Comparison of ENCODE assay signal across 1 cellular context in the genomic region with DNA sequence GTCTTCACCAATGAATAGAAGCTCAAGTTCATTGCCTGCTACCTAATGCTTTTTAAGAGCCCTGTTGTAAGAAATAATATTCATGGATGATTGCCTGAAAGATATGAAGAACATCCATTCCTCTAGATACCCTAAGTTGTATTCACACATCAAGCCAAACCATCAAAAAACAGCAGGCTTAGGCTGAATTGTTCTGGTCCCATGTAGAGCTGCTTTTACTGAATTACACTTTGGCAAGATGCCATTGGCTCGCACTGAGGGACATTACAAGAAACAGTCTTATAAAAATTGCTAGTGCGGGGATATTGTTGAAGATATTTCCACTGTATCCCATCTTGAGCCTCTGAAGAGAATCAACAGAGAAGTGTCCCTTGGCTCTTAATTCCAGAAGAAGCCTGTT.
TF ChIP-seq lines count a peak whose summit lies in the region.

No MANE protein-coding gene starts in this region.

TF ChIP-seq in HEK293, 187 proteins besides CTCF, POLR2A, EP300 and RAD21 (continued from another document):
- TF ChIP-seq, protein P1, sequence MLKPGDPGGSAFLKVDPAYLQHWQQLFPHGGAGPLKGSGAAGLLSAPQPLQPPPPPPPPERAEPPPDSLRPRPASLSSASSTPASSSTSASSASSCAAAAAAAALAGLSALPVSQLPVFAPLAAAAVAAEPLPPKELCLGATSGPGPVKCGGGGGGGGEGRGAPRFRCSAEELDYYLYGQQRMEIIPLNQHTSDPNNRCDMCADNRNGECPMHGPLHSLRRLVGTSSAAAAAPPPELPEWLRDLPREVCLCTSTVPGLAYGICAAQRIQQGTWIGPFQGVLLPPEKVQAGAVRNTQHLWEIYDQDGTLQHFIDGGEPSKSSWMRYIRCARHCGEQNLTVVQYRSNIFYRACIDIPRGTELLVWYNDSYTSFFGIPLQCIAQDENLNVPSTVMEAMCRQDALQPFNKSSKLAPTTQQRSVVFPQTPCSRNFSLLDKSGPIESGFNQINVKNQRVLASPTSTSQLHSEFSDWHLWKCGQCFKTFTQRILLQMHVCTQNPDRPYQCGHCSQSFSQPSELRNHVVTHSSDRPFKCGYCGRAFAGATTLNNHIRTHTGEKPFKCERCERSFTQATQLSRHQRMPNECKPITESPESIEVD (tag by site-specific recombination; IDR thresholded peaks at IDR 0.05), result peak; percentile 47
- TF ChIP-seq, protein P2, sequence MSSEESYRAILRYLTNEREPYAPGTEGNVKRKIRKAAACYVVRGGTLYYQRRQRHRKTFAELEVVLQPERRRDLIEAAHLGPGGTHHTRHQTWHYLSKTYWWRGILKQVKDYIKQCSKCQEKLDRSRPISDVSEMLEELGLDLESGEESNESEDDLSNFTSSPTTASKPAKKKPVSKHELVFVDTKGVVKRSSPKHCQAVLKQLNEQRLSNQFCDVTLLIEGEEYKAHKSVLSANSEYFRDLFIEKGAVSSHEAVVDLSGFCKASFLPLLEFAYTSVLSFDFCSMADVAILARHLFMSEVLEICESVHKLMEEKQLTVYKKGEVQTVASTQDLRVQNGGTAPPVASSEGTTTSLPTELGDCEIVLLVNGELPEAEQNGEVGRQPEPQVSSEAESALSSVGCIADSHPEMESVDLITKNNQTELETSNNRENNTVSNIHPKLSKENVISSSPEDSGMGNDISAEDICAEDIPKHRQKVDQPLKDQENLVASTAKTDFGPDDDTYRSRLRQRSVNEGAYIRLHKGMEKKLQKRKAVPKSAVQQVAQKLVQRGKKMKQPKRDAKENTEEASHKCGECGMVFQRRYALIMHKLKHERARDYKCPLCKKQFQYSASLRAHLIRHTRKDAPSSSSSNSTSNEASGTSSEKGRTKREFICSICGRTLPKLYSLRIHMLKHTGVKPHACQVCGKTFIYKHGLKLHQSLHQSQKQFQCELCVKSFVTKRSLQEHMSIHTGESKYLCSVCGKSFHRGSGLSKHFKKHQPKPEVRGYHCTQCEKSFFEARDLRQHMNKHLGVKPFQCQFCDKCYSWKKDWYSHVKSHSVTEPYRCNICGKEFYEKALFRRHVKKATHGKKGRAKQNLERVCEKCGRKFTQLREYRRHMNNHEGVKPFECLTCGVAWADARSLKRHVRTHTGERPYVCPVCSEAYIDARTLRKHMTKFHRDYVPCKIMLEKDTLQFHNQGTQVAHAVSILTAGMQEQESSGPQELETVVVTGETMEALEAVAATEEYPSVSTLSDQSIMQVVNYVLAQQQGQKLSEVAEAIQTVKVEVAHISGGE (tag by site-specific recombination; conservative IDR thresholded peaks at IDR 0.05; ENCODE audit: low read depth), result no peak
- no peak for TF ChIP-seq OVOL3 (tag by site-specific recombination; IDR thresholded peaks at IDR 0.05)
- TF ChIP-seq, protein P3, sequence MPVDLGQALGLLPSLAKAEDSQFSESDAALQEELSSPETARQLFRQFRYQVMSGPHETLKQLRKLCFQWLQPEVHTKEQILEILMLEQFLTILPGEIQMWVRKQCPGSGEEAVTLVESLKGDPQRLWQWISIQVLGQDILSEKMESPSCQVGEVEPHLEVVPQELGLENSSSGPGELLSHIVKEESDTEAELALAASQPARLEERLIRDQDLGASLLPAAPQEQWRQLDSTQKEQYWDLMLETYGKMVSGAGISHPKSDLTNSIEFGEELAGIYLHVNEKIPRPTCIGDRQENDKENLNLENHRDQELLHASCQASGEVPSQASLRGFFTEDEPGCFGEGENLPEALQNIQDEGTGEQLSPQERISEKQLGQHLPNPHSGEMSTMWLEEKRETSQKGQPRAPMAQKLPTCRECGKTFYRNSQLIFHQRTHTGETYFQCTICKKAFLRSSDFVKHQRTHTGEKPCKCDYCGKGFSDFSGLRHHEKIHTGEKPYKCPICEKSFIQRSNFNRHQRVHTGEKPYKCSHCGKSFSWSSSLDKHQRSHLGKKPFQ (tag by site-specific recombination; IDR thresholded peaks at IDR 0.05), result peak; percentile 76
- TF ChIP-seq, protein P4, sequence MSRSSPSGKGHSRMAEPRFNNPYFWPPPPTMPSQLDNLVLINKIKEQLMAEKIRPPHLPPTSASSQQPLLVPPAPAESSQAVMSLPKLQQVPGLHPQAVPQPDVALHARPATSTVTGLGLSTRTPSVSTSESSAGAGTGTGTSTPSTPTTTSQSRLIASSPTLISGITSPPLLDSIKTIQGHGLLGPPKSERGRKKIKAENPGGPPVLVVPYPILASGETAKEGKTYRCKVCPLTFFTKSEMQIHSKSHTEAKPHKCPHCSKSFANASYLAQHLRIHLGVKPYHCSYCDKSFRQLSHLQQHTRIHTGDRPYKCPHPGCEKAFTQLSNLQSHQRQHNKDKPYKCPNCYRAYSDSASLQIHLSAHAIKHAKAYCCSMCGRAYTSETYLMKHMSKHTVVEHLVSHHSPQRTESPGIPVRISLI (tag by site-specific recombination; IDR thresholded peaks at IDR 0.05), result no peak
